In genomic region chr10:117537436-117537903, GRCh38 we compare ENCODE assay signal across 8 cellular contexts. TPM values are rescaled to one million over a fixed set of nuclear protein-coding genes. Genes with fewer than 3 reads are reported as not detected.
A peak's percentile ranks its signal among the peaks of the same experiment; 100 is the strongest.
DNase-seq lines count a peak whose midpoint lies in the region; ATAC-seq, FAIRE-seq and TF ChIP-seq lines count a peak whose summit lies in the region.

No MANE protein-coding gene starts in this region.

- POLR2A ChIA-PET in H1 (lab: Charles Lee; ENCODE audit: partially characterized antibody) = interaction anchor here (1.3 kb wide), 1 partner anchor 10 kb away, joined by 3 read pairs; no protein-coding TSS in a partner anchor

- H3K14ac ChIP-seq in H1 (ENCODE audit: insufficient read length) = no peak overlapping the region

- no peak overlapping the region for H2AFZ ChIP-seq in H1 (ENCODE audit: low read length)

- no peak overlapping the region for H3K23ac ChIP-seq in H1 (ENCODE audit: insufficient read length)

- peak overlapping the region in 2 of 4 experiments; percentile 14 to 50; a peak in 2 of 8 replicates for H3K4me3 ChIP-seq in H1 (ENCODE audit: extremely low read depth in 1 of 4, insufficient read depth in 2 of 4, low read depth in 3 of 4, low read length in 4 of 4)

- no peak for TF ChIP-seq POLR2A in H1 (IDR thresholded peaks at IDR 0.05; ENCODE audit: control extremely low read depth in 1 of 2, low read depth in 2 of 2, low read length in 2 of 2)

- no peak overlapping the region for H4K5ac ChIP-seq in H1 (ENCODE audit: insufficient read length, low read depth, low read length)

- no peak overlapping the region for H2BK15ac ChIP-seq in H1 (ENCODE audit: low read length)

- H3K27ac Mint-ChIP-seq in nephron = peak overlapping the region in 1 of 3 experiments; percentile 99

- 4% methylated on average over 35 of the region's 39 CpGs; no CpG with 5 or more reads in 1 of the 2 experiments for WGBS in H1 (ENCODE audit: extremely low coverage in 1 of 2, insufficient coverage in 1 of 2, insufficient read length in 1 of 2, insufficient replicate concordance in 2 of 2, low coverage in 1 of 2, low lambda C conversion rate in 2 of 2, missing lambda C conversion rate in 1 of 2), 2 experiments

- H3K9ac ChIP-seq in ES-I3 (ENCODE audit: low read depth, low read length) (peak overlapping the region; percentile 48; the same call in 1 of the 2 replicates), H1 (replicated peaks in 1 of 4; ENCODE audit: extremely low read depth in 1 of 4, low read depth in 3 of 4, low read length in 3 of 4) (no peak overlapping the region)

- H3K4me1 Mint-ChIP-seq in nephron = peaks cover 48% of the 10 kb centered on the region

- H3K36me3 ChIP-seq in ES-I3 (ENCODE audit: insufficient read depth, low read length) (no peaks in the 10 kb centered on the region), H1 (ENCODE audit: control insufficient read depth in 2 of 4, insufficient read depth in 4 of 4, low read length in 3 of 4) (peaks cover 0 to 14% (median 0%) of the 10 kb centered on the region in 4 experiments; a peak in 1 of 8 replicates)

- ATAC-seq in HG03097 (IDR thresholded peaks at IDR 0.05; ENCODE audit: low FRiP score, unreplicated experiment) (no peak), HG02763 (IDR thresholded peaks at IDR 0.05; ENCODE audit: unreplicated experiment) (no peak)

- CTCF ChIA-PET in H1 (lab: Charles Lee; ENCODE audit: partially characterized antibody) = interaction anchor here (0.7 to 7.6 kb wide), 40 partner anchors 10 to 887 kb away, joined by 3 to 84 read pairs (median 4); no protein-coding TSS in a partner anchor

- H3K4me2 ChIP-seq in H1 (ENCODE audit: insufficient read depth in 1 of 2, low read depth in 2 of 2, low read length in 2 of 2) = peak overlapping the region; percentile 49 to 76

- no peaks in the 10 kb centered on the region for H3K79me2 ChIP-seq in H1 (ENCODE audit: control insufficient read depth in 1 of 2, insufficient read depth in 2 of 2, low read length in 2 of 2)

- no peak for FAIRE-seq in H1 (lab: Jason Lieb, UNC)

- H3K4me3 Mint-ChIP-seq in nephron = peak overlapping the region; percentile 73 to 75 (median 74)

- no peak overlapping the region for H2BK5ac ChIP-seq in H1 (ENCODE audit: low read depth, low read length)

- peaks cover 3% of the 10 kb centered on the region for H3K36me3 Mint-ChIP-seq in nephron (ENCODE audit: low read depth)

- no peak for DNase-seq in H1 (ENCODE audit: low read depth in 1 of 2, low spot score in 2 of 2)
- DNase-seq in DMS114 treated with DMSO at 0.1 percent for 48 hours (lab: John Stamatoyannopoulos, UW; ENCODE audit: unreplicated experiment) = no peak
- DNase-seq in activated effector memory CD4-positive, alpha-beta T cell treated with anti-CD3 and anti-CD28 coated beads, Interleukin-2, amount 50 U/mL, for 16 hours = no peak

- H3K27me3 ChIP-seq in H1 (replicated peaks in 1 of 4; ENCODE audit: control insufficient read depth in 3 of 4, extremely low read depth in 1 of 4, insufficient read depth in 3 of 4, low read length in 3 of 4) = peaks cover 96 to 100% (median 98%) of the 10 kb centered on the region in 4 experiments

- TF ChIP-seq CTCF in H1 (IDR thresholded peaks at IDR 0.05; ENCODE audit: control extremely low read depth in 1 of 3, insufficient read depth in 1 of 3, low read depth in 1 of 3, low read length in 3 of 3) (peak; percentile 58 to 81 (median 69)), nephron (IDR thresholded peaks at IDR 0.05; ENCODE audit: unreplicated experiment in 3 of 3) (peak; percentile 88 to 93 (median 91))

- peaks cover 2% of the 10 kb centered on the region; the same call in 1 of the 2 replicates for H3K23me2 ChIP-seq in H1 (ENCODE audit: low read depth, low read length)

- H3K79me1 ChIP-seq in H1 (ENCODE audit: low read depth, low read length) = no peaks in the 10 kb centered on the region

- H3K9me3 Mint-ChIP-seq in nephron = no peaks in the 10 kb centered on the region

- no peak overlapping the region for H2AK5ac ChIP-seq in H1 (ENCODE audit: low read depth, low read length)

- H3K4me1 ChIP-seq in ES-I3 (ENCODE audit: insufficient read depth, low read length) = peaks cover 7% of the 10 kb centered on the region
- peaks cover 0 to 38% (median 17%) of the 10 kb centered on the region in 4 experiments; a peak in 6 of 7 replicates for H3K4me1 ChIP-seq in H1 (replicated peaks in 1 of 4; ENCODE audit: control insufficient read depth in 3 of 4, insufficient read depth in 4 of 4, low read length in 3 of 4)

- H3K4ac ChIP-seq in H1 (replicated peaks; ENCODE audit: insufficient read length, low read depth, low read length) = no peak overlapping the region

- H4K91ac ChIP-seq in H1 (replicated peaks; ENCODE audit: insufficient read length, low read length) = no peak overlapping the region

- H4K8ac ChIP-seq in H1 (ENCODE audit: extremely low read depth, insufficient read depth, low read length) = no peak overlapping the region; the same call in 1 of the 2 replicates

- H3K18ac ChIP-seq in H1 (ENCODE audit: extremely low read depth, low read length) = no peak overlapping the region

- H3K56ac ChIP-seq in H1 (replicated peaks; ENCODE audit: insufficient read length, low read depth, low read length) = no peak overlapping the region

- no peak overlapping the region for H2BK20ac ChIP-seq in H1 (ENCODE audit: low read length)

- peaks cover 39 to 49% of the 10 kb centered on the region in 2 experiments for H4K20me1 ChIP-seq in H1 (replicated peaks in 1 of 2; ENCODE audit: control insufficient read depth in 1 of 2, insufficient read depth in 2 of 2, low read length in 2 of 2)

- H2BK12ac ChIP-seq in H1 (ENCODE audit: low read depth, low read length) = no peak overlapping the region

- H3K27ac ChIP-seq in H1 (ENCODE audit: low read depth, low read length) = no peak overlapping the region

- peaks cover 99% of the 10 kb centered on the region for H3K27me3 Mint-ChIP-seq in nephron (ENCODE audit: low read depth)

- no peak overlapping the region for H2BK120ac ChIP-seq in H1 (replicated peaks; ENCODE audit: low read depth, low read length)

- TF ChIP-seq RAD21 in Ishikawa (IDR thresholded peaks at IDR 0.05; ENCODE audit: low read depth) (peak; percentile 30; the same call in 1 of the 2 replicates), H1 (IDR thresholded peaks at IDR 0.05 in 1 of 2, conservative IDR thresholded peaks at IDR 0.05 in 1 of 2; ENCODE audit: low read depth in 2 of 2, low read length in 2 of 2) (peak; percentile 63 to 89)

- H3K9me3 ChIP-seq in ES-I3 (ENCODE audit: control insufficient read depth, insufficient read depth, low read length) = no peaks in the 10 kb centered on the region
- no peaks in the 10 kb centered on the region for H3K9me3 ChIP-seq in H1 (ENCODE audit: insufficient read depth in 2 of 2, low read depth in 1 of 2, low read length in 1 of 2)

- TF ChIP-seq EP300 in Ishikawa (IDR thresholded peaks at IDR 0.05; ENCODE audit: borderline replicate concordance) (no peak), H1 (IDR thresholded peaks at IDR 0.05; ENCODE audit: borderline replicate concordance in 1 of 2, low read depth in 2 of 2, low read length in 2 of 2) (no peak)

TF ChIP-seq in Ishikawa, 13 proteins besides CTCF, POLR2A, EP300 and RAD21:
- TF ChIP-seq TAF1 (IDR thresholded peaks at IDR 0.05; ENCODE audit: low read depth) = no peak
- no peak for TF ChIP-seq FOXM1 (IDR thresholded peaks at IDR 0.05; ENCODE audit: borderline replicate concordance, low read depth)
TF ChIP-seq in Ishikawa: peak in this region for 0.

TF ChIP-seq in H1, 55 proteins besides CTCF, POLR2A, EP300 and RAD21:
- TF ChIP-seq NANOG (IDR thresholded peaks at IDR 0.05; ENCODE audit: insufficient read depth, low read depth, low read length, poor library complexity, severe bottlenecking) (no peak), HDAC2 (IDR thresholded peaks at IDR 0.05; ENCODE audit: borderline replicate concordance in 1 of 2, low read depth in 2 of 2, low read length in 2 of 2) (peak in 1 of 2 experiments; percentile 78; a peak in 1 of 4 replicates), BACH1 (IDR thresholded peaks at IDR 0.05; ENCODE audit: low read length) (peak; percentile 74)

RNA-seq across cellular contexts. Expression of gene EMX2, which starts 5.1 kb away (rescaled TPM):
- not detected in 2 replicates for total RNA-seq in H1 (2021; fragmentation: NEBNext Ultra II Directional; extraction: Animal tissue kit (Norgen Biotek cat#: 25700))
- not detected in 2 replicates for polyA plus RNA-seq in H1 (2011; rRNA removed)
- polyA plus RNA-seq in H1 (2011; cell fraction: cytosol; rRNA removed) = 0.06 TPM
- 0.04 TPM for polyA plus RNA-seq in H1 (2011; cell fraction: nucleus; rRNA removed)
- polyA plus RNA-seq in H1 (2012, experiment 1 of 2) = 0.08 to 0.23 TPM (median 0.14 TPM) in 4 replicates
- 0.10 TPM for polyA plus RNA-seq in H1 (2012, experiment 2 of 2)
- polyA plus RNA-seq in H1 (2013, experiment 1 of 2) = 0.04 TPM
- polyA plus RNA-seq in H1 (2013, experiment 2 of 2) = not detected
- polyA minus RNA-seq in H1 (2011; rRNA and poly(A)+ RNA removed) = not detected in 2 replicates
- polyA minus RNA-seq in H1 (2011; cell fraction: cytosol; rRNA and poly(A)+ RNA removed) = not detected
- polyA minus RNA-seq in H1 (2011; cell fraction: nucleus; rRNA and poly(A)+ RNA removed) = not detected
